In the genomic region with DNA sequence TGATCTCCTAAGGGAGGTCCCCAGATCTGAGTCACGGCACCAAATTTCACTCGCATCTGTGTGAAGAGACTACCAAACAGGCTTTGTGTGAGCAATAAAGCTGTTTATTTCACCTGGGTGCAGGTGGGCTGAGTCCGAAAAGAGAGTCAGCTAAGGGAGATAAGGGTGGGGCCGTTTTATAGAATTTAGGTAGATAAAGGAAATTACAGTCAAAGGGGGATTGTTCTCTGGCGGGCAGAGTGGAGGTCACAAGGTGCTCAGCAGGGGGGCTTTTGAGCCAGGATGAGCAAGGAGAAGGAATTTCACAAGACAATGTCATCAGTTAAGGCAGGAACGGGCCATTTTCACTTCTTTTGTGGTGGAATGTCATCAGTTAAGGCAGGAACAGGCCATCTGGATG, we compare ENCODE assay signal across 6 cellular contexts. TPM values are rescaled to one million over a fixed set of nuclear protein-coding genes. Genes with fewer than 3 reads are reported as not detected.
"Had no signal": no experiment of that assay in that cellular context is flagged by ENCODE, and none has a peak within 500 bp of the region (broad histone marks: within the 10 kb centered on the region; RNA-seq: fewer than 3 reads in every experiment).

No MANE protein-coding gene starts in this region.

RNA-seq across cellular contexts. Expression of a gene that starts 8.2 kb away (rescaled TPM):
- total RNA-seq: activated CD4-positive, alpha-beta T cell treated with anti-CD3 and anti-CD28 coated beads, Interleukin-2, amount 10 ng/mL, durations not matched to agents 24 days and 14 days; activated CD8-positive, alpha-beta memory T cell treated with anti-CD3 and anti-CD28 coated beads for 36 hours; activated CD8-positive, alpha-beta T cell treated with anti-CD3 and anti-CD28 coated beads for 36 hours; activated naive CD8-positive, alpha-beta T cell treated with anti-CD3 and anti-CD28 coated beads for 36 hours; activated T-cell treated with anti-CD3 and anti-CD28 coated beads, Interleukin-2, amount 50 U/mL, for 72 hours; activated T-helper 17 cell treated with anti-CD3 and anti-CD28 coated beads, Interleukin-2, amount 50 U/mL, for 72 hours had no signal
